Comparison of ENCODE assay signal across 1 cellular context in the genomic region with DNA sequence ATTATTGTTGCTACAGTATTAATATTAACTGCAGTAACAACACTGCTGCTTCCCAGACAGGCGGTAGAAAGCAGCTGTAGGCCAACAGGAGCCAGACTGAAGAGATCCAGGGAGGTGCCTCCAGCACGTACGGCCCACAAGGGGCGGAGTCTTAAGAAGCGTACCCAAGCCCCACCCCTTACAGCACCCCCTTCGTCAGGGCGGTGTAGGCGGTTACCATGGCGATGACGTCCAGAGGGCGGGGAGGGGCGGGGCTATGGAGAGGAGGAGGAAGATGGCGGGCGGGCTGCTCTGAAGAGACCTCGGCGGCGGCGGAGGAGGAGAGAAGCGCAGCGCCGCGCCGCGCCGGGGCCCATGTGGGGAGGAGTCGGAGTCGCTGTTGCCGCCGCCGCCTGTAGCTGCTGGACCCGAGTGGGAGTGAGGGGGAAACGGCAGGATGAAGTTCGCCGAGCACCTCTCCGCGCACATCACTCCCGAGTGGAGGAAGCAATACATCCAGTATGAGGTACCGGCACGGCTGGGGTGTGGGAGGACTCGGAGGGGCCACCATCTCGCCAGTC.
TF ChIP-seq lines count a peak whose summit lies in the region.

Gene XPR1, plus strand, starts transcription at position 257 of the 560 bp plus-strand sequence. Its CDS starts 180 bp downstream, at position 437.

TF ChIP-seq in HepG2, 621 proteins besides CTCF, POLR2A, EP300 and RAD21 (continued from another document and continues in another):
- TF ChIP-seq ZBED4 (CRISPR knock-in tag; IDR thresholded peaks at IDR 0.05; ENCODE audit: borderline replicate concordance), result no peak
- TF ChIP-seq NBN (conservative IDR thresholded peaks at IDR 0.05), result no peak
- no peak for TF ChIP-seq CBX5 (CRISPR knock-in tag; IDR thresholded peaks at IDR 0.05; ENCODE audit: borderline replicate concordance)
- TF ChIP-seq ZNF530 (CRISPR knock-in tag; IDR thresholded peaks at IDR 0.05; ENCODE audit: low read depth), result no peak
- no peak for TF ChIP-seq ZNF326 (CRISPR knock-in tag; IDR thresholded peaks at IDR 0.05; ENCODE audit: borderline replicate concordance)
- TF ChIP-seq GATAD2A (CRISPR knock-in tag; IDR thresholded peaks at IDR 0.05), result no peak
- TF ChIP-seq ARID2 (CRISPR knock-in tag; IDR thresholded peaks at IDR 0.05; ENCODE audit: borderline replicate concordance), result no peak
- no peak for TF ChIP-seq ZNF839 (CRISPR knock-in tag; IDR thresholded peaks at IDR 0.05; ENCODE audit: borderline replicate concordance)
- peak; percentile 81; the same call in 1 of the 2 replicates for TF ChIP-seq ZNF782 (CRISPR knock-in tag; IDR thresholded peaks at IDR 0.05; ENCODE audit: borderline replicate concordance)
- TF ChIP-seq ATRX (CRISPR knock-in tag; IDR thresholded peaks at IDR 0.05; ENCODE audit: borderline replicate concordance), result no peak
- TF ChIP-seq PRDM10 (CRISPR knock-in tag; IDR thresholded peaks at IDR 0.05; ENCODE audit: low read depth), result 0 out of 2 replicates have a peak, but pooled peaks have one; percentile 21
- TF ChIP-seq ZNF572 (CRISPR knock-in tag; IDR thresholded peaks at IDR 0.05), result no peak
- no peak for TF ChIP-seq PHF21A (CRISPR knock-in tag; IDR thresholded peaks at IDR 0.05)
- no peak for TF ChIP-seq KDM1A (CRISPR knock-in tag; IDR thresholded peaks at IDR 0.05)
- no peak for TF ChIP-seq ZBTB1 (CRISPR knock-in tag; IDR thresholded peaks at IDR 0.05; ENCODE audit: borderline replicate concordance)
- peak; percentile 68 for TF ChIP-seq SP4 (CRISPR knock-in tag; IDR thresholded peaks at IDR 0.05)
- TF ChIP-seq ZZZ3 (CRISPR knock-in tag; IDR thresholded peaks at IDR 0.05; ENCODE audit: borderline replicate concordance), result no peak
- TF ChIP-seq SRY (CRISPR knock-in tag; IDR thresholded peaks at IDR 0.05), result no peak; the same call in 1 of the 2 replicates
- no peak for TF ChIP-seq ZNF570 (CRISPR knock-in tag; IDR thresholded peaks at IDR 0.05; ENCODE audit: borderline replicate concordance)
- TF ChIP-seq MYC (CRISPR knock-in tag; IDR thresholded peaks at IDR 0.05; ENCODE audit: borderline replicate concordance), result no peak; the same call in 1 of the 2 replicates
- TF ChIP-seq ZNF343 (CRISPR knock-in tag; IDR thresholded peaks at IDR 0.05), result no peak
- TF ChIP-seq SP140L (CRISPR knock-in tag; IDR thresholded peaks at IDR 0.05; ENCODE audit: borderline replicate concordance), result no peak
- TF ChIP-seq HNF4A (CRISPR knock-in tag; IDR thresholded peaks at IDR 0.05), result no peak
- TF ChIP-seq ZNF619 (CRISPR knock-in tag; IDR thresholded peaks at IDR 0.05), result no peak
- no peak for TF ChIP-seq DBP (CRISPR knock-in tag; IDR thresholded peaks at IDR 0.05; ENCODE audit: not compliant biosample characterization)
- no peak for TF ChIP-seq ZNF205 (CRISPR knock-in tag; IDR thresholded peaks at IDR 0.05)
- no peak for TF ChIP-seq NFE2 (CRISPR knock-in tag; IDR thresholded peaks at IDR 0.05)
- TF ChIP-seq NFKBIZ (CRISPR knock-in tag; IDR thresholded peaks at IDR 0.05), result no peak
- TF ChIP-seq MYPOP (CRISPR knock-in tag; IDR thresholded peaks at IDR 0.05), result no peak
- TF ChIP-seq HMG20B (CRISPR knock-in tag; conservative IDR thresholded peaks at IDR 0.05), result no peak
- peak; percentile 62 for TF ChIP-seq SAP130 (CRISPR knock-in tag; IDR thresholded peaks at IDR 0.05; ENCODE audit: low read depth)
- no peak for TF ChIP-seq ZSCAN25 (CRISPR knock-in tag; IDR thresholded peaks at IDR 0.05)
- TF ChIP-seq PAF1 (CRISPR knock-in tag; IDR thresholded peaks at IDR 0.05), result no peak
- TF ChIP-seq JUNB (CRISPR knock-in tag; IDR thresholded peaks at IDR 0.05; ENCODE audit: borderline replicate concordance), result no peak
- peak; percentile 51; the same call in 1 of the 2 replicates for TF ChIP-seq MED13 (CRISPR knock-in tag; IDR thresholded peaks at IDR 0.05)
- no peak for TF ChIP-seq ZNF33A (CRISPR knock-in tag; IDR thresholded peaks at IDR 0.05; ENCODE audit: borderline replicate concordance)
- no peak for TF ChIP-seq HOXD1 (CRISPR knock-in tag; IDR thresholded peaks at IDR 0.05)
- TF ChIP-seq SALL2 (CRISPR knock-in tag; IDR thresholded peaks at IDR 0.05), result no peak
- TF ChIP-seq RFX1 (IDR thresholded peaks at IDR 0.05), result peak; percentile 78
- no peak for TF ChIP-seq NFE2L2 (IDR thresholded peaks at IDR 0.05; ENCODE audit: low read length)
- TF ChIP-seq NAIF1 (CRISPR knock-in tag; IDR thresholded peaks at IDR 0.05; ENCODE audit: borderline replicate concordance), result no peak
- TF ChIP-seq ZNF773 (CRISPR knock-in tag; IDR thresholded peaks at IDR 0.05; ENCODE audit: borderline replicate concordance), result no peak
- no peak for TF ChIP-seq ZNF446 (CRISPR knock-in tag; IDR thresholded peaks at IDR 0.05)
- TF ChIP-seq, protein P1, sequence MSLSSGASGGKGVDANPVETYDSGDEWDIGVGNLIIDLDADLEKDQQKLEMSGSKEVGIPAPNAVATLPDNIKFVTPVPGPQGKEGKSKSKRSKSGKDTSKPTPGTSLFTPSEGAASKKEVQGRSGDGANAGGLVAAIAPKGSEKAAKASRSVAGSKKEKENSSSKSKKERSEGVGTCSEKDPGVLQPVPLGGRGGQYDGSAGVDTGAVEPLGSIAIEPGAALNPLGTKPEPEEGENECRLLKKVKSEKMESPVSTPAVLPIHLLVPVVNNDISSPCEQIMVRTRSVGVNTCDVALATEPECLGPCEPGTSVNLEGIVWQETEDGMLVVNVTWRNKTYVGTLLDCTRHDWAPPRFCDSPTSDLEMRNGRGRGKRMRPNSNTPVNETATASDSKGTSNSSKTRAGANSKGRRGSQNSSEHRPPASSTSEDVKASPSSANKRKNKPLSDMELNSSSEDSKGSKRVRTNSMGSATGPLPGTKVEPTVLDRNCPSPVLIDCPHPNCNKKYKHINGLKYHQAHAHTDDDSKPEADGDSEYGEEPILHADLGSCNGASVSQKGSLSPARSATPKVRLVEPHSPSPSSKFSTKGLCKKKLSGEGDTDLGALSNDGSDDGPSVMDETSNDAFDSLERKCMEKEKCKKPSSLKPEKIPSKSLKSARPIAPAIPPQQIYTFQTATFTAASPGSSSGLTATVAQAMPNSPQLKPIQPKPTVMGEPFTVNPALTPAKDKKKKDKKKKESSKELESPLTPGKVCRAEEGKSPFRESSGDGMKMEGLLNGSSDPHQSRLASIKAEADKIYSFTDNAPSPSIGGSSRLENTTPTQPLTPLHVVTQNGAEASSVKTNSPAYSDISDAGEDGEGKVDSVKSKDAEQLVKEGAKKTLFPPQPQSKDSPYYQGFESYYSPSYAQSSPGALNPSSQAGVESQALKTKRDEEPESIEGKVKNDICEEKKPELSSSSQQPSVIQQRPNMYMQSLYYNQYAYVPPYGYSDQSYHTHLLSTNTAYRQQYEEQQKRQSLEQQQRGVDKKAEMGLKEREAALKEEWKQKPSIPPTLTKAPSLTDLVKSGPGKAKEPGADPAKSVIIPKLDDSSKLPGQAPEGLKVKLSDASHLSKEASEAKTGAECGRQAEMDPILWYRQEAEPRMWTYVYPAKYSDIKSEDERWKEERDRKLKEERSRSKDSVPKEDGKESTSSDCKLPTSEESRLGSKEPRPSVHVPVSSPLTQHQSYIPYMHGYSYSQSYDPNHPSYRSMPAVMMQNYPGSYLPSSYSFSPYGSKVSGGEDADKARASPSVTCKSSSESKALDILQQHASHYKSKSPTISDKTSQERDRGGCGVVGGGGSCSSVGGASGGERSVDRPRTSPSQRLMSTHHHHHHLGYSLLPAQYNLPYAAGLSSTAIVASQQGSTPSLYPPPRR (CRISPR knock-in tag; IDR thresholded peaks at IDR 0.05; ENCODE audit: borderline replicate concordance), result no peak
- TF ChIP-seq, protein P2, sequence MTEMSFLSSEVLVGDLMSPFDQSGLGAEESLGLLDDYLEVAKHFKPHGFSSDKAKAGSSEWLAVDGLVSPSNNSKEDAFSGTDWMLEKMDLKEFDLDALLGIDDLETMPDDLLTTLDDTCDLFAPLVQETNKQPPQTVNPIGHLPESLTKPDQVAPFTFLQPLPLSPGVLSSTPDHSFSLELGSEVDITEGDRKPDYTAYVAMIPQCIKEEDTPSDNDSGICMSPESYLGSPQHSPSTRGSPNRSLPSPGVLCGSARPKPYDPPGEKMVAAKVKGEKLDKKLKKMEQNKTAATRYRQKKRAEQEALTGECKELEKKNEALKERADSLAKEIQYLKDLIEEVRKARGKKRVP (CRISPR knock-in tag; IDR thresholded peaks at IDR 0.05), result peak in 1 of 2 experiments; percentile 21; a peak in 1 of 4 replicates
- TF ChIP-seq EEA1 (CRISPR knock-in tag; IDR thresholded peaks at IDR 0.05; ENCODE audit: borderline replicate concordance), result no peak
- TF ChIP-seq ELF4 (CRISPR knock-in tag; IDR thresholded peaks at IDR 0.05; ENCODE audit: borderline replicate concordance), result no peak
- TF ChIP-seq NONO (IDR thresholded peaks at IDR 0.05), result no peak
- TF ChIP-seq NONO (CRISPR knock-in tag; conservative IDR thresholded peaks at IDR 0.05), result peak; percentile 38; the same call in 1 of the 2 replicates
- TF ChIP-seq SRF (IDR thresholded peaks at IDR 0.05; ENCODE audit: low read depth, low read length), result no peak
- TF ChIP-seq ZMYM2 (CRISPR knock-in tag; IDR thresholded peaks at IDR 0.05), result no peak
- no peak; the same call in 1 of the 2 replicates for TF ChIP-seq ZNF746 (CRISPR knock-in tag; IDR thresholded peaks at IDR 0.05)
- TF ChIP-seq BRD4 (CRISPR knock-in tag; IDR thresholded peaks at IDR 0.05), result no peak
- TF ChIP-seq EHMT2 (IDR thresholded peaks at IDR 0.05; ENCODE audit: borderline replicate concordance, low read depth, low read length), result no peak
